1 cellular context compared by ENCODE assay signal in genomic region chr3:129867506-129868124, GRCh38.
TF ChIP-seq lines count a peak whose summit lies in the region.

No MANE protein-coding gene starts in this region.

TF ChIP-seq in WTC11, 78 proteins besides CTCF, POLR2A, EP300 and RAD21:
- TF ChIP-seq, protein P1, sequence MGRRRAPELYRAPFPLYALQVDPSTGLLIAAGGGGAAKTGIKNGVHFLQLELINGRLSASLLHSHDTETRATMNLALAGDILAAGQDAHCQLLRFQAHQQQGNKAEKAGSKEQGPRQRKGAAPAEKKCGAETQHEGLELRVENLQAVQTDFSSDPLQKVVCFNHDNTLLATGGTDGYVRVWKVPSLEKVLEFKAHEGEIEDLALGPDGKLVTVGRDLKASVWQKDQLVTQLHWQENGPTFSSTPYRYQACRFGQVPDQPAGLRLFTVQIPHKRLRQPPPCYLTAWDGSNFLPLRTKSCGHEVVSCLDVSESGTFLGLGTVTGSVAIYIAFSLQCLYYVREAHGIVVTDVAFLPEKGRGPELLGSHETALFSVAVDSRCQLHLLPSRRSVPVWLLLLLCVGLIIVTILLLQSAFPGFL (CRISPR knock-in tag; IDR thresholded peaks at IDR 0.05; ENCODE audit: borderline replicate concordance) = no peak
- TF ChIP-seq NR3C1 (CRISPR knock-in tag; conservative IDR thresholded peaks at IDR 0.05; ENCODE audit: low read depth) = no peak
TF ChIP-seq in WTC11: peak in this region for 0.
